Comparison of ENCODE assay signal across 9 cellular contexts in genomic region chr6:45830441-45831139, GRCh38.
A peak's percentile ranks its signal among the peaks of the same experiment; 100 is the strongest.
DNase-seq lines count a peak whose midpoint lies in the region; ATAC-seq and TF ChIP-seq lines count a peak whose summit lies in the region.
"Had no signal": no experiment of that assay in that cellular context is flagged by ENCODE, and none has a peak within 500 bp of the region (broad histone marks: within the 10 kb centered on the region; RNA-seq: fewer than 3 reads in every experiment).

No MANE protein-coding gene starts in this region.

- peak overlapping the region; percentile 48 for H3K4me3 Mint-ChIP-seq in activated CD8-positive, alpha-beta T cell treated with anti-CD3 and anti-CD28 coated beads, Interleukin-2, amount 10 ng/mL, durations not matched to agents 7 days and 5 days

- no peak overlapping the region for H3K9ac ChIP-seq in DND-41 (ENCODE audit: low read depth, low read length)
- H3K9ac ChIP-seq: parathyroid adenoma had no signal

- H3K36me3 Mint-ChIP-seq in activated CD8-positive, alpha-beta T cell treated with anti-CD3 and anti-CD28 coated beads, Interleukin-2, amount 10 ng/mL, durations not matched to agents 7 days and 5 days (ENCODE audit: low read depth), result no peaks in the 10 kb centered on the region

- peaks cover 40% of the 10 kb centered on the region for H3K4me1 Mint-ChIP-seq in activated CD8-positive, alpha-beta T cell treated with anti-CD3 and anti-CD28 coated beads, Interleukin-2, amount 10 ng/mL, durations not matched to agents 7 days and 5 days (ENCODE audit: low read depth)

- no peaks in the 10 kb centered on the region for H3K9me3 Mint-ChIP-seq in activated CD8-positive, alpha-beta T cell treated with anti-CD3 and anti-CD28 coated beads, Interleukin-2, amount 10 ng/mL, durations not matched to agents 7 days and 5 days (ENCODE audit: insufficient read depth)

- no peak overlapping the region for H2AFZ ChIP-seq in DND-41 (ENCODE audit: low read depth, low read length)
- H2AFZ ChIP-seq: parathyroid adenoma had no signal

- TF ChIP-seq CTCF in DND-41 (IDR thresholded peaks at IDR 0.05; ENCODE audit: borderline replicate concordance, extremely low read depth, low read length, poor library complexity, severe bottlenecking), result no peak
- TF ChIP-seq CTCF in retinal pigment epithelial cell (conservative IDR thresholded peaks at IDR 0.05; ENCODE audit: low read depth, low read length), result no peak

- POLR2A ChIA-PET in activated CD8-positive, alpha-beta T cell treated with anti-CD3 and anti-CD28 coated beads, Interleukin-2, amount 10 ng/mL, durations not matched to agents 7 days and 5 days (lab: Charles Lee), result no interaction called here

- intact Hi-C loops in Right ventricle myocardium superior (cut with DNase I), result no loop called here

- peak; percentile 79 for ATAC-seq in DND-41 (ENCODE audit: insufficient read depth, low read depth)
- ATAC-seq in GM19455 (IDR thresholded peaks at IDR 0.05; ENCODE audit: unreplicated experiment), result peak; percentile 96
- ATAC-seq in HG03457 (IDR thresholded peaks at IDR 0.05; ENCODE audit: unreplicated experiment), result peak; percentile 85
- peak; percentile 84 for ATAC-seq in activated CD8-positive, alpha-beta T cell treated with anti-CD3 and anti-CD28 coated beads, Interleukin-2, amount 10 ng/mL, durations not matched to agents 7 days and 5 days
- no peak for ATAC-seq in Right ventricle myocardium superior (ENCODE audit: poor library complexity)

- H3K9me3 ChIP-seq in DND-41 (ENCODE audit: insufficient read depth, low read length, severe bottlenecking), result no peaks in the 10 kb centered on the region

- H3K27ac Mint-ChIP-seq in activated CD8-positive, alpha-beta T cell treated with anti-CD3 and anti-CD28 coated beads, Interleukin-2, amount 10 ng/mL, durations not matched to agents 7 days and 5 days, result peak overlapping the region; percentile 69

- no peaks in the 10 kb centered on the region for H4K20me1 ChIP-seq in DND-41 (ENCODE audit: insufficient read depth, low read length)

- H3K27ac ChIP-seq in DND-41 (ENCODE audit: low read length), result no peak overlapping the region
- H3K27ac ChIP-seq: parathyroid adenoma had no signal

- H3K4me1 ChIP-seq in DND-41 (ENCODE audit: insufficient read depth, low read length), result no peaks in the 10 kb centered on the region
- H3K4me1 ChIP-seq: parathyroid adenoma had no signal

- H3K27me3 Mint-ChIP-seq in activated CD8-positive, alpha-beta T cell treated with anti-CD3 and anti-CD28 coated beads, Interleukin-2, amount 10 ng/mL, durations not matched to agents 7 days and 5 days (ENCODE audit: low read depth), result no peaks in the 10 kb centered on the region

- H3K4me3 ChIP-seq in DND-41 (ENCODE audit: low read depth in 1 of 2, low read length in 2 of 2), result no peak overlapping the region
- H3K4me3 ChIP-seq in retinal pigment epithelial cell (ENCODE audit: low read length), result no peak overlapping the region

- no peaks in the 10 kb centered on the region for H3K27me3 ChIP-seq in DND-41 (ENCODE audit: insufficient read depth, low read length, poor library complexity)

- no peak overlapping the region for H3K4me2 ChIP-seq in DND-41 (ENCODE audit: insufficient read depth, low read length)

- H3K79me2 ChIP-seq in DND-41 (ENCODE audit: insufficient read depth, low read length), result no peaks in the 10 kb centered on the region
- H3K79me2 ChIP-seq: parathyroid adenoma had no signal

- H3K36me3 ChIP-seq in DND-41 (ENCODE audit: insufficient read depth, low read length), result no peaks in the 10 kb centered on the region

- peak; percentile 38 for DNase-seq in DND-41
- DNase-seq in activated CD8-positive, alpha-beta T cell treated with anti-CD3 and anti-CD28 coated beads, Interleukin-2, amount 10 ng/mL, durations not matched to agents 7 days and 5 days, result peak; percentile 64
- DNase-seq in retinal pigment epithelial cell (ENCODE audit: low read depth), result peak; percentile 15
- DNase-seq in Right ventricle myocardium superior, result no peak
- no peak for DNase-seq in epidermal melanocyte (ENCODE audit: insufficient read length, low spot score)
- DNase-seq in hepatic stellate cell (ENCODE audit: low spot score), result no peak

- CTCF ChIA-PET in activated CD8-positive, alpha-beta T cell treated with anti-CD3 and anti-CD28 coated beads, Interleukin-2, amount 10 ng/mL, durations not matched to agents 7 days and 5 days (lab: Charles Lee), result interaction anchor here (1.0 to 1.4 kb wide), 3 partner anchors 8 to 100 kb away, joined by 3 to 9 read pairs (median 3); no protein-coding TSS in a partner anchor

Comparison
In these comparisons a context has a peak if more than half of its experiments do, and no peak if none do; other contexts are left out.
1. DNase-seq: peak in DND-41 (single experiment), activated CD8-positive, alpha-beta T cell treated with anti-CD3 and anti-CD28 coated beads, Interleukin-2, amount 10 ng/mL, durations not matched to agents 7 days and 5 days (single experiment) and retinal pigment epithelial cell (single experiment); none in Right ventricle myocardium superior (single experiment), epidermal melanocyte (single experiment) and hepatic stellate cell (single experiment).